In the genomic region with DNA sequence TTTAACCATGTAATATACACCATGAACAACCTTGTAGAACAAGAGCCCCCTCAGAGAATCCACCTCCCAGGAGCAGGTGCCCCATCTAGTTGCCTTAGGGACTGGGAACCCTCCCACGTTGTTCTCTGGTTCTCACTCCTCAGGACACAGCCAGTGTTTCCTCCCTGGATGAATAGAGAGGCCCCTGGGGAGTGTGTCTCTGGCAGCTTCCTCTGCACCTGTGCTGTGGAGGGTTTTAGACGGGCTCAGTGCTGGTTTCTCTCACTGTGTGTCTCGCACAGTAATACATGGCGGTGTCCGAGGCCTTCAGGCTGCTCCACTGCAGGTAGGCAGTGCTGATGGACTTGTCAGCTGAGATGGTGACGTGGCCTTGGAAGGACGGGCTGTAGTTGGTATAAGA, we compare ENCODE assay signal across 20 cellular contexts.
"Had no signal": no experiment of that assay in that cellular context is flagged by ENCODE, and none has a peak within 500 bp of the region (broad histone marks: within the 10 kb centered on the region; RNA-seq: fewer than 3 reads in every experiment).

No MANE protein-coding gene starts in this region.

- ATAC-seq: K562, Panc1, PC-3, SK-N-SH treated with all-trans-retinoic acid at 6 μM for 48 hours had no signal

- FAIRE-seq: HTR-8/SVneo, K562 had no signal

- H3K27ac Mint-ChIP-seq: IgD-negative memory B cell had no signal

- H3K27me3 Mint-ChIP-seq: IgD-negative memory B cell had no signal

- DNase-seq: MV-4-11; NCI-H1048; NCI-H1436; NCI-H187; NCI-H2029; NCI-H2081 treated with DMSO at 0.1 percent for 48 hours; NCI-H226; NCI-H446; NCI-H510A; NCI-H524 treated with DMSO at 0.1 percent for 48 hours; NCI-H82; NK-92 treated with Interleukin-12 subunit alpha and Interleukin-12 subunit beta, amount 100 ng/mL, for 24 hours; PC-3; SHP77 treated with DMSO at 0.1 percent for 48 hours; T-helper 1 cell had no signal

- H3K9me3 Mint-ChIP-seq: IgD-negative memory B cell had no signal

- H3K36me3 Mint-ChIP-seq: IgD-negative memory B cell had no signal
